1 cellular context compared by ENCODE assay signal in the genomic region with DNA sequence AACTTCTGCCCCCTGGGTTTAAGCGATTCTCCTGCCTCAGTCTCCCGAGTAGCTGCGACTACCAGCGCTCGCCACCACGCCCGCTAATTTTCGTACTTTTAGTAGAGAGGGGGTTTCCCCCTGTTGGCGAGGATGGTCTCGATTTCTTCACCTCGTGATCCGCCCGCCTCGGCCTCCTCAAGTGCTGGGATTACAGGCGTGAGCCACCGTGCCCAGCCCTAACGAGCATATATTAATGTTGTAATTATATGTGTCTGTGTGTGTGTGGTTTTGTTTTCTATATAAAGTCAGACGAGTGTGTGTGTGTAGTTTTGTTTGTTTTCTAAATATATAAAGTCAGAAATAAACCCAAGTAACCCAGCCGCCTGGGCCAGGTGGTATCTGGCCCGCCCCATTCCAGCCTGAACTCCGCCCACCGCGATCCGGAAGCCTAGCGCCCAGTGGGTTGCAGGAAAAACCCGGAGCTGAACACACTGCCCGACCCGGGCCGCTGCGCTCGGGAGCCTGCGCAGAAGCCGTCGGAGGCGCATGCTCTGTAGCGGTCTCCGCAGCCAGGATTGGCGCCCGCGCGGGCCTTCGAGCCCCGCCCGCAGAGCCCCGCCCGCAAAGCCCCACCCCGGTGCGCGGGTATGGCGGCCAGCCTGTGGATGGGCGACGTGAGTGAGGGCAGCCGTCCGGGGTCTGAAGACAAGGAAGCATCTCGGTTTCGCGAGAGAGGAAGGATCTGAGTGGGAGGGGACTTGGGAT.
TF ChIP-seq lines count a peak whose summit lies in the region.

A gene (plus strand): TSS at position 604 of the 747 bp plus-strand sequence. CDS start 26 bp downstream, at position 630.

TF ChIP-seq in HepG2, 621 proteins besides CTCF, POLR2A, EP300 and RAD21 (continued from another document and continues in another):
- TF ChIP-seq, protein P1, sequence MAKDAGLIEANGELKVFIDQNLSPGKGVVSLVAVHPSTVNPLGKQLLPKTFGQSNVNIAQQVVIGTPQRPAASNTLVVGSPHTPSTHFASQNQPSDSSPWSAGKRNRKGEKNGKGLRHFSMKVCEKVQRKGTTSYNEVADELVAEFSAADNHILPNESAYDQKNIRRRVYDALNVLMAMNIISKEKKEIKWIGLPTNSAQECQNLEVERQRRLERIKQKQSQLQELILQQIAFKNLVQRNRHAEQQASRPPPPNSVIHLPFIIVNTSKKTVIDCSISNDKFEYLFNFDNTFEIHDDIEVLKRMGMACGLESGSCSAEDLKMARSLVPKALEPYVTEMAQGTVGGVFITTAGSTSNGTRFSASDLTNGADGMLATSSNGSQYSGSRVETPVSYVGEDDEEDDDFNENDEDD (CRISPR knock-in tag; IDR thresholded peaks at IDR 0.05; ENCODE audit: borderline replicate concordance) = peak; percentile 74
- no peak for TF ChIP-seq GLI4 (CRISPR knock-in tag; IDR thresholded peaks at IDR 0.05; ENCODE audit: borderline replicate concordance)
- no peak for TF ChIP-seq MBD4 (IDR thresholded peaks at IDR 0.05; ENCODE audit: borderline replicate concordance, low read length)
- no peak; the same call in none of the 2 replicates for TF ChIP-seq ZSCAN9 (CRISPR knock-in tag; IDR thresholded peaks at IDR 0.05; ENCODE audit: borderline replicate concordance)
- no peak for TF ChIP-seq GZF1 (CRISPR knock-in tag; IDR thresholded peaks at IDR 0.05)
- no peak for TF ChIP-seq ZNF329 (CRISPR knock-in tag; IDR thresholded peaks at IDR 0.05; ENCODE audit: low read depth)
- TF ChIP-seq WIZ (CRISPR knock-in tag; IDR thresholded peaks at IDR 0.05) = no peak
- no peak for TF ChIP-seq ZBTB21 (CRISPR knock-in tag; IDR thresholded peaks at IDR 0.05)
- peak; percentile 74 for TF ChIP-seq ZNF816 (CRISPR knock-in tag; IDR thresholded peaks at IDR 0.05; ENCODE audit: borderline replicate concordance)
- TF ChIP-seq GTF3A (CRISPR knock-in tag; conservative IDR thresholded peaks at IDR 0.05) = no peak
- no peak for TF ChIP-seq ZNF589 (CRISPR knock-in tag; conservative IDR thresholded peaks at IDR 0.05)
- TF ChIP-seq, protein P2, sequence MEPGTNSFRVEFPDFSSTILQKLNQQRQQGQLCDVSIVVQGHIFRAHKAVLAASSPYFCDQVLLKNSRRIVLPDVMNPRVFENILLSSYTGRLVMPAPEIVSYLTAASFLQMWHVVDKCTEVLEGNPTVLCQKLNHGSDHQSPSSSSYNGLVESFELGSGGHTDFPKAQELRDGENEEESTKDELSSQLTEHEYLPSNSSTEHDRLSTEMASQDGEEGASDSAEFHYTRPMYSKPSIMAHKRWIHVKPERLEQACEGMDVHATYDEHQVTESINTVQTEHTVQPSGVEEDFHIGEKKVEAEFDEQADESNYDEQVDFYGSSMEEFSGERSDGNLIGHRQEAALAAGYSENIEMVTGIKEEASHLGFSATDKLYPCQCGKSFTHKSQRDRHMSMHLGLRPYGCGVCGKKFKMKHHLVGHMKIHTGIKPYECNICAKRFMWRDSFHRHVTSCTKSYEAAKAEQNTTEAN (CRISPR knock-in tag; conservative IDR thresholded peaks at IDR 0.05) = no peak; the same call in 1 of the 2 replicates
- peak; percentile 80 for TF ChIP-seq CCDC6 (CRISPR knock-in tag; IDR thresholded peaks at IDR 0.05)
- no peak for TF ChIP-seq SAFB2 (CRISPR knock-in tag; IDR thresholded peaks at IDR 0.05; ENCODE audit: borderline replicate concordance, low read depth)
- peak; percentile 73; the same call in 1 of the 2 replicates for TF ChIP-seq SMAD3 (CRISPR knock-in tag; IDR thresholded peaks at IDR 0.05)
- TF ChIP-seq, protein P3, sequence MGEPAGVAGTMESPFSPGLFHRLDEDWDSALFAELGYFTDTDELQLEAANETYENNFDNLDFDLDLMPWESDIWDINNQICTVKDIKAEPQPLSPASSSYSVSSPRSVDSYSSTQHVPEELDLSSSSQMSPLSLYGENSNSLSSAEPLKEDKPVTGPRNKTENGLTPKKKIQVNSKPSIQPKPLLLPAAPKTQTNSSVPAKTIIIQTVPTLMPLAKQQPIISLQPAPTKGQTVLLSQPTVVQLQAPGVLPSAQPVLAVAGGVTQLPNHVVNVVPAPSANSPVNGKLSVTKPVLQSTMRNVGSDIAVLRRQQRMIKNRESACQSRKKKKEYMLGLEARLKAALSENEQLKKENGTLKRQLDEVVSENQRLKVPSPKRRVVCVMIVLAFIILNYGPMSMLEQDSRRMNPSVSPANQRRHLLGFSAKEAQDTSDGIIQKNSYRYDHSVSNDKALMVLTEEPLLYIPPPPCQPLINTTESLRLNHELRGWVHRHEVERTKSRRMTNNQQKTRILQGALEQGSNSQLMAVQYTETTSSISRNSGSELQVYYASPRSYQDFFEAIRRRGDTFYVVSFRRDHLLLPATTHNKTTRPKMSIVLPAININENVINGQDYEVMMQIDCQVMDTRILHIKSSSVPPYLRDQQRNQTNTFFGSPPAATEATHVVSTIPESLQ (CRISPR knock-in tag; conservative IDR thresholded peaks at IDR 0.05) = no peak
- peak; percentile 55 for TF ChIP-seq FOXA3 (CRISPR knock-in tag; IDR thresholded peaks at IDR 0.05)
- TF ChIP-seq ZNF160 (CRISPR knock-in tag; IDR thresholded peaks at IDR 0.05) = peak; percentile 70; the same call in 1 of the 2 replicates
- peak; percentile 71; the same call in 1 of the 2 replicates for TF ChIP-seq ZNF564 (CRISPR knock-in tag; IDR thresholded peaks at IDR 0.05)
- no peak for TF ChIP-seq PAWR (CRISPR knock-in tag; IDR thresholded peaks at IDR 0.05; ENCODE audit: borderline replicate concordance)
- peak; percentile 76; the same call in 1 of the 2 replicates for TF ChIP-seq MAF1 (CRISPR knock-in tag; IDR thresholded peaks at IDR 0.05; ENCODE audit: borderline replicate concordance)
- 0 out of 2 replicates have a peak, but pooled peaks have one; percentile 26 for TF ChIP-seq NFIC (IDR thresholded peaks at IDR 0.05; ENCODE audit: low read length)
- TF ChIP-seq KDM2A (CRISPR knock-in tag; IDR thresholded peaks at IDR 0.05; ENCODE audit: borderline replicate concordance, low read depth) = peak; percentile 67
- TF ChIP-seq MAFG (CRISPR knock-in tag; IDR thresholded peaks at IDR 0.05) = no peak
- TF ChIP-seq ZFP90 (CRISPR knock-in tag; IDR thresholded peaks at IDR 0.05; ENCODE audit: borderline replicate concordance) = no peak
- TF ChIP-seq NAIF1 (CRISPR knock-in tag; IDR thresholded peaks at IDR 0.05; ENCODE audit: borderline replicate concordance) = no peak
- TF ChIP-seq FOXA1 (IDR thresholded peaks at IDR 0.05) = no peak
- TF ChIP-seq FOXA1 (CRISPR knock-in tag; IDR thresholded peaks at IDR 0.05) = 0 out of 2 replicates have a peak, but pooled peaks have one; percentile 13
- TF ChIP-seq, protein P4, sequence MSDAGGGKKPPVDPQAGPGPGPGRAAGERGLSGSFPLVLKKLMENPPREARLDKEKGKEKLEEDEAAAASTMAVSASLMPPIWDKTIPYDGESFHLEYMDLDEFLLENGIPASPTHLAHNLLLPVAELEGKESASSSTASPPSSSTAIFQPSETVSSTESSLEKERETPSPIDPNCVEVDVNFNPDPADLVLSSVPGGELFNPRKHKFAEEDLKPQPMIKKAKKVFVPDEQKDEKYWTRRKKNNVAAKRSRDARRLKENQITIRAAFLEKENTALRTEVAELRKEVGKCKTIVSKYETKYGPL (CRISPR knock-in tag; IDR thresholded peaks at IDR 0.05) = no peak
- TF ChIP-seq HNF4G (IDR thresholded peaks at IDR 0.05; ENCODE audit: borderline replicate concordance, low read depth, low read length) = no peak
- peak; percentile 46; the same call in 1 of the 2 replicates for TF ChIP-seq HNF4G (CRISPR knock-in tag; IDR thresholded peaks at IDR 0.05; ENCODE audit: borderline replicate concordance, low read depth)
- TF ChIP-seq ZSCAN22 (CRISPR knock-in tag; IDR thresholded peaks at IDR 0.05) = no peak
- TF ChIP-seq, protein P5, sequence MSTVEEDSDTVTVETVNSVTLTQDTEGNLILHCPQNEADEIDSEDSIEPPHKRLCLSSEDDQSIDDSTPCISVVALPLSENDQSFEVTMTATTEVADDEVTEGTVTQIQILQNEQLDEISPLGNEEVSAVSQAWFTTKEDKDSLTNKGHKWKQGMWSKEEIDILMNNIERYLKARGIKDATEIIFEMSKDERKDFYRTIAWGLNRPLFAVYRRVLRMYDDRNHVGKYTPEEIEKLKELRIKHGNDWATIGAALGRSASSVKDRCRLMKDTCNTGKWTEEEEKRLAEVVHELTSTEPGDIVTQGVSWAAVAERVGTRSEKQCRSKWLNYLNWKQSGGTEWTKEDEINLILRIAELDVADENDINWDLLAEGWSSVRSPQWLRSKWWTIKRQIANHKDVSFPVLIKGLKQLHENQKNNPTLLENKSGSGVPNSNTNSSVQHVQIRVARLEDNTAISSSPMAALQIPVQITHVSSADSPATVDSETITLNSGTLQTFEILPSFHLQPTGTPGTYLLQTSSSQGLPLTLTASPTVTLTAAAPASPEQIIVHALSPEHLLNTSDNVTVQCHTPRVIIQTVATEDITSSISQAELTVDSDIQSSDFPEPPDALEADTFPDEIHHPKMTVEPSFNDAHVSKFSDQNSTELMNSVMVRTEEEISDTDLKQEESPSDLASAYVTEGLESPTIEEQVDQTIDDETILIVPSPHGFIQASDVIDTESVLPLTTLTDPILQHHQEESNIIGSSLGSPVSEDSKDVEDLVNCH (CRISPR knock-in tag; IDR thresholded peaks at IDR 0.05) = no peak
- no peak for TF ChIP-seq SIN3B (IDR thresholded peaks at IDR 0.05; ENCODE audit: low read length)
- TF ChIP-seq ZNF674 (CRISPR knock-in tag; IDR thresholded peaks at IDR 0.05; ENCODE audit: low read depth) = 0 out of 2 replicates have a peak, but pooled peaks have one; percentile 86
- TF ChIP-seq KLF11 (CRISPR knock-in tag; IDR thresholded peaks at IDR 0.05) = no peak
- TF ChIP-seq GATAD1 (CRISPR knock-in tag; IDR thresholded peaks at IDR 0.05) = peak; percentile 77
- peak; percentile 77; the same call in 1 of the 2 replicates for TF ChIP-seq ZNF619 (CRISPR knock-in tag; IDR thresholded peaks at IDR 0.05)
- TF ChIP-seq, protein P6, sequence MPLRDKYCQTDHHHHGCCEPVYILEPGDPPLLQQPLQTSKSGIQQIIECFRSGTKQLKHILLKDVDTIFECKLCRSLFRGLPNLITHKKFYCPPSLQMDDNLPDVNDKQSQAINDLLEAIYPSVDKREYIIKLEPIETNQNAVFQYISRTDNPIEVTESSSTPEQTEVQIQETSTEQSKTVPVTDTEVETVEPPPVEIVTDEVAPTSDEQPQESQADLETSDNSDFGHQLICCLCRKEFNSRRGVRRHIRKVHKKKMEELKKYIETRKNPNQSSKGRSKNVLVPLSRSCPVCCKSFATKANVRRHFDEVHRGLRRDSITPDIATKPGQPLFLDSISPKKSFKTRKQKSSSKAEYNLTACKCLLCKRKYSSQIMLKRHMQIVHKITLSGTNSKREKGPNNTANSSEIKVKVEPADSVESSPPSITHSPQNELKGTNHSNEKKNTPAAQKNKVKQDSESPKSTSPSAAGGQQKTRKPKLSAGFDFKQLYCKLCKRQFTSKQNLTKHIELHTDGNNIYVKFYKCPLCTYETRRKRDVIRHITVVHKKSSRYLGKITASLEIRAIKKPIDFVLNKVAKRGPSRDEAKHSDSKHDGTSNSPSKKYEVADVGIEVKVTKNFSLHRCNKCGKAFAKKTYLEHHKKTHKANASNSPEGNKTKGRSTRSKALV (CRISPR knock-in tag; IDR thresholded peaks at IDR 0.05) = peak; percentile 45; the same call in 1 of the 2 replicates
- no peak for TF ChIP-seq ZBTB7A (CRISPR knock-in tag; IDR thresholded peaks at IDR 0.05)
- TF ChIP-seq ZNF660 (CRISPR knock-in tag; IDR thresholded peaks at IDR 0.05; ENCODE audit: borderline replicate concordance, low read depth) = no peak
- TF ChIP-seq MEIS1 (CRISPR knock-in tag; IDR thresholded peaks at IDR 0.05; ENCODE audit: borderline replicate concordance) = peak; percentile 70; the same call in 1 of the 2 replicates
- TF ChIP-seq NFIB (CRISPR knock-in tag; IDR thresholded peaks at IDR 0.05; ENCODE audit: borderline replicate concordance) = no peak
- peak; percentile 54; the same call in 1 of the 2 replicates for TF ChIP-seq SOX5 (CRISPR knock-in tag; IDR thresholded peaks at IDR 0.05; ENCODE audit: borderline replicate concordance)
- TF ChIP-seq ZNF20 (CRISPR knock-in tag; IDR thresholded peaks at IDR 0.05) = no peak
- peak; percentile 84; the same call in 2 of the 3 replicates for TF ChIP-seq MXI1 (IDR thresholded peaks at IDR 0.05; ENCODE audit: borderline replicate concordance, low read depth, low read length)
- peak; percentile 84 for TF ChIP-seq RBFOX2 (IDR thresholded peaks at IDR 0.05; ENCODE audit: low read depth, low read length)
- peak; percentile 22; the same call in 1 of the 2 replicates for TF ChIP-seq ZNF792 (CRISPR knock-in tag; IDR thresholded peaks at IDR 0.05)
- TF ChIP-seq ZNF383 (CRISPR knock-in tag; IDR thresholded peaks at IDR 0.05; ENCODE audit: borderline replicate concordance) = no peak
- no peak for TF ChIP-seq ZNF335 (CRISPR knock-in tag; IDR thresholded peaks at IDR 0.05)
- peak; percentile 54; the same call in 1 of the 2 replicates for TF ChIP-seq BORCS8-MEF2B (CRISPR knock-in tag; IDR thresholded peaks at IDR 0.05)
- TF ChIP-seq, protein P7, sequence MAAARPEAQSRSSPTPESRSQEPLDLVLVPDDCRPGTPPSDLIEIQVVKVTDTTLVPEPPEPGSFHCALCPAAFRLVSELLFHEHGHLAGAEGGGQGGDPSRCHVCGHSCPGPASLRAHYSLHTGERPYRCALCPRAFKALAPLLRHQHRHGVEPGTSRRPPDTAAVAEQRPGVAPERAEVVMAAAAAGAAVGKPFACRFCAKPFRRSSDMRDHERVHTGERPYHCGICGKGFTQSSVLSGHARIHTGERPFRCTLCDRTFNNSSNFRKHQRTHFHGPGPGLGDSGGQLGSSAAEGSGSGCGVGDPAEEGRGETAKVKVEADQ (CRISPR knock-in tag; IDR thresholded peaks at IDR 0.05; ENCODE audit: borderline replicate concordance) = 0 out of 2 replicates have a peak, but pooled peaks have one; percentile 65
- no peak for TF ChIP-seq ZNF253 (CRISPR knock-in tag; IDR thresholded peaks at IDR 0.05; ENCODE audit: borderline replicate concordance)
- no peak for TF ChIP-seq AGO1 (IDR thresholded peaks at IDR 0.05; ENCODE audit: low read depth, low read length, poor library complexity, severe bottlenecking)
- TF ChIP-seq, protein P8, sequence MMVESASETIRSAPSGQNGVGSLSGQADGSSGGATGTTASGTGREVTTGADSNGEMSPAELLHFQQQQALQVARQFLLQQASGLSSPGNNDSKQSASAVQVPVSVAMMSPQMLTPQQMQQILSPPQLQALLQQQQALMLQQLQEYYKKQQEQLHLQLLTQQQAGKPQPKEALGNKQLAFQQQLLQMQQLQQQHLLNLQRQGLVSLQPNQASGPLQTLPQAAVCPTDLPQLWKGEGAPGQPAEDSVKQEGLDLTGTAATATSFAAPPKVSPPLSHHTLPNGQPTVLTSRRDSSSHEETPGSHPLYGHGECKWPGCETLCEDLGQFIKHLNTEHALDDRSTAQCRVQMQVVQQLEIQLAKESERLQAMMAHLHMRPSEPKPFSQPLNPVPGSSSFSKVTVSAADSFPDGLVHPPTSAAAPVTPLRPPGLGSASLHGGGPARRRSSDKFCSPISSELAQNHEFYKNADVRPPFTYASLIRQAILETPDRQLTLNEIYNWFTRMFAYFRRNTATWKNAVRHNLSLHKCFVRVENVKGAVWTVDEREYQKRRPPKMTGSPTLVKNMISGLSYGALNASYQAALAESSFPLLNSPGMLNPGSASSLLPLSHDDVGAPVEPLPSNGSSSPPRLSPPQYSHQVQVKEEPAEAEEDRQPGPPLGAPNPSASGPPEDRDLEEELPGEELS (CRISPR knock-in tag; IDR thresholded peaks at IDR 0.05) = peak; percentile 48; the same call in 1 of the 2 replicates
- TF ChIP-seq MAFF (IDR thresholded peaks at IDR 0.05; ENCODE audit: low read depth, low read length) = no peak
- TF ChIP-seq ZNF451 (CRISPR knock-in tag; IDR thresholded peaks at IDR 0.05) = 0 out of 2 replicates have a peak, but pooled peaks have one; percentile 22
